In genomic region chr12:113244015-113244983, GRCh38 we compare ENCODE assay signal across 8 cellular contexts. TPM values are rescaled to one million over a fixed set of nuclear protein-coding genes. Genes with fewer than 3 reads are reported as not detected.
DNase-seq lines count a peak whose midpoint lies in the region; ATAC-seq and TF ChIP-seq lines count a peak whose summit lies in the region.

No MANE protein-coding gene starts in this region.

- no peak overlapping the region for H3K4me3 Mint-ChIP-seq in activated naive CD8-positive, alpha-beta T cell treated with anti-CD3 and anti-CD28 coated beads, Interleukin-2, amount 10 ng/mL, durations not matched to agents 7 days and 5 days

- H2AFZ ChIP-seq in neuronal stem cell (ENCODE audit: low read length): no peak overlapping the region

- intact Hi-C loops in right cardiac atrium (cut with DNase I): no loop called here

- DNase-seq in NCI-H1092 (lab: John Stamatoyannopoulos, UW) (peak; percentile 72), right cardiac atrium (peak; percentile 67 to 86 (median 83)), omental fat pad (ENCODE audit: low spot score) (no peak), neuronal stem cell (ENCODE audit: low spot score) (no peak)
- DNase-seq in activated naive CD8-positive, alpha-beta T cell treated with anti-CD3 and anti-CD28 coated beads, Interleukin-2, amount 10 ng/mL, durations not matched to agents 7 days and 5 days: no peak

- H2AK5ac ChIP-seq in neuronal stem cell (ENCODE audit: low read depth, low read length): no peak overlapping the region

- no peak overlapping the region for H2BK12ac ChIP-seq in neuronal stem cell (ENCODE audit: low read length)

- H2BK120ac ChIP-seq in neuronal stem cell (ENCODE audit: low read depth, low read length): no peak overlapping the region

- H3K36me3 ChIP-seq in neuronal stem cell (replicated peaks in 1 of 2; ENCODE audit: control insufficient read depth in 2 of 2, insufficient read depth in 2 of 2, low read length in 2 of 2): no peaks in the 10 kb centered on the region

- no peak overlapping the region for H3K18ac ChIP-seq in neuronal stem cell (ENCODE audit: low read length)

- no peak for ATAC-seq in activated naive CD8-positive, alpha-beta T cell treated with anti-CD3 and anti-CD28 coated beads, Interleukin-2, amount 10 ng/mL, durations not matched to agents 7 days and 5 days (ENCODE audit: low read depth)
- ATAC-seq in right cardiac atrium: peak; percentile 35 to 41
- no peak for ATAC-seq in omental fat pad (ENCODE audit: low FRiP score)
- no peak for ATAC-seq in GM18861 (IDR thresholded peaks at IDR 0.05; ENCODE audit: unreplicated experiment)
- no peak for ATAC-seq in HG03571 (IDR thresholded peaks at IDR 0.05; ENCODE audit: unreplicated experiment)

- H3K36me3 Mint-ChIP-seq in activated naive CD8-positive, alpha-beta T cell treated with anti-CD3 and anti-CD28 coated beads, Interleukin-2, amount 10 ng/mL, durations not matched to agents 7 days and 5 days: peaks cover 9% of the 10 kb centered on the region

- no peaks in the 10 kb centered on the region for H3K27me3 ChIP-seq in right cardiac atrium (ENCODE audit: control insufficient read depth, insufficient read depth)
- H3K27me3 ChIP-seq in neuronal stem cell (ENCODE audit: control insufficient read depth in 3 of 3, insufficient read depth in 3 of 3, low read depth in 1 of 3, low read length in 3 of 3): no peaks in the 10 kb centered on the region

- peak overlapping the region; percentile 54 for H3K27ac Mint-ChIP-seq in activated naive CD8-positive, alpha-beta T cell treated with anti-CD3 and anti-CD28 coated beads, Interleukin-2, amount 10 ng/mL, durations not matched to agents 7 days and 5 days

- 50% methylated on average over 22 of the region's 22 CpGs for WGBS in right cardiac atrium
- no CpG with 5 or more reads among the region's 22 CpGs for WGBS in neuronal stem cell (ENCODE audit: extremely low coverage in 2 of 2, insufficient read length in 2 of 2, insufficient replicate concordance in 1 of 2), 2 donors

- H3K4me1 Mint-ChIP-seq in activated naive CD8-positive, alpha-beta T cell treated with anti-CD3 and anti-CD28 coated beads, Interleukin-2, amount 10 ng/mL, durations not matched to agents 7 days and 5 days: peaks cover 8% of the 10 kb centered on the region

- H3K27me3 Mint-ChIP-seq in activated naive CD8-positive, alpha-beta T cell treated with anti-CD3 and anti-CD28 coated beads, Interleukin-2, amount 10 ng/mL, durations not matched to agents 7 days and 5 days: no peaks in the 10 kb centered on the region

- no peak overlapping the region for H3K23ac ChIP-seq in neuronal stem cell (ENCODE audit: low read depth, low read length, poor library complexity)

- H3K4me3 ChIP-seq in right cardiac atrium (ENCODE audit: low read length): no peak overlapping the region
- H3K4me3 ChIP-seq in skin epidermis: no peak overlapping the region
- H3K4me3 ChIP-seq in neuronal stem cell (ENCODE audit: low read length in 2 of 2): no peak overlapping the region

- H3K9me3 Mint-ChIP-seq in activated naive CD8-positive, alpha-beta T cell treated with anti-CD3 and anti-CD28 coated beads, Interleukin-2, amount 10 ng/mL, durations not matched to agents 7 days and 5 days: no peaks in the 10 kb centered on the region

- POLR2A ChIA-PET in activated naive CD8-positive, alpha-beta T cell treated with anti-CD3 and anti-CD28 coated beads, Interleukin-2, amount 10 ng/mL, durations not matched to agents 7 days and 5 days (lab: Charles Lee): no interaction called here

- H3K4ac ChIP-seq in neuronal stem cell (ENCODE audit: low read length): no peak overlapping the region

- no peak overlapping the region for H3K14ac ChIP-seq in neuronal stem cell (ENCODE audit: low read length)

- H2BK5ac ChIP-seq in neuronal stem cell (ENCODE audit: low read length): no peak overlapping the region

- H3K9me3 ChIP-seq in right cardiac atrium (ENCODE audit: control insufficient read depth, low read length): no peaks in the 10 kb centered on the region
- H3K9me3 ChIP-seq in neuronal stem cell (replicated peaks in 1 of 2; ENCODE audit: control insufficient read depth in 2 of 2, insufficient read depth in 1 of 2, low read depth in 1 of 2, low read length in 2 of 2): no peaks in the 10 kb centered on the region

- H3K4me1 ChIP-seq in right cardiac atrium (ENCODE audit: control insufficient read depth, insufficient read depth, low read length) (peaks cover 33% of the 10 kb centered on the region), neuronal stem cell (ENCODE audit: control insufficient read depth in 2 of 2, insufficient read depth in 1 of 2, low read depth in 1 of 2, low read length in 2 of 2) (peaks cover 14 to 16% of the 10 kb centered on the region in 2 donors)

- H3K79me1 ChIP-seq in neuronal stem cell (ENCODE audit: low read depth, low read length): no peaks in the 10 kb centered on the region

- no peak overlapping the region for H4K8ac ChIP-seq in neuronal stem cell (ENCODE audit: low read depth, low read length)

- no peak overlapping the region for H3K9ac ChIP-seq in neuronal stem cell (ENCODE audit: low read depth, low read length, poor library complexity)

- no peak overlapping the region for H4K91ac ChIP-seq in neuronal stem cell (ENCODE audit: low read depth, low read length, poor library complexity)

- H2BK15ac ChIP-seq in neuronal stem cell (ENCODE audit: low read length): no peak overlapping the region

- no peak for TF ChIP-seq CTCF in omental fat pad (IDR thresholded peaks at IDR 0.05)

- H3K27ac ChIP-seq in right cardiac atrium (ENCODE audit: low read length) (peak overlapping the region; percentile 69), skin epidermis (peak overlapping the region in 18 of 21 experiments; percentile 35 to 91 (median 68)), neuronal stem cell (replicated peaks; ENCODE audit: low read length) (no peak overlapping the region)

- H3K4me2 ChIP-seq in neuronal stem cell (ENCODE audit: insufficient read depth, low read length, poor library complexity, severe bottlenecking): no peak overlapping the region

RNA-seq across cellular contexts. Expression of gene TPCN1, which starts 23.0 kb away (rescaled TPM):
- 10 to 100 TPM; 29.9 to 32.0 TPM for total RNA-seq in activated naive CD8-positive, alpha-beta T cell treated with anti-CD3 and anti-CD28 coated beads, Interleukin-2, amount 10 ng/mL, durations not matched to agents 7 days and 5 days
- total RNA-seq in right cardiac atrium (10 to 100 TPM; 73.8 to 96.1 (median 76.6) TPM), omental fat pad (10 to 100 TPM; 29.4 to 52.0 (median 33.5) TPM)
- polyA plus RNA-seq in right cardiac atrium: 43.1 TPM
- 11.5 TPM for polyA plus RNA-seq in neuronal stem cell (2013, experiment 1 of 2)
- polyA plus RNA-seq in neuronal stem cell (2013, experiment 2 of 2): 10.7 TPM

RNA-seq across cellular contexts. Expression of gene RITA1, which starts 58.8 kb away (rescaled TPM):
- 10 to 100 TPM; 18.5 to 21.5 TPM for total RNA-seq in activated naive CD8-positive, alpha-beta T cell treated with anti-CD3 and anti-CD28 coated beads, Interleukin-2, amount 10 ng/mL, durations not matched to agents 7 days and 5 days
- total RNA-seq in right cardiac atrium (10 to 100 TPM; 10.1 to 15.5 (median 14.2) TPM), omental fat pad (10 to 100 TPM in 3 of 4 donors, 1 to 10 TPM in 1; 7.9 to 14.3 (median 11.5) TPM)
- 11.6 TPM for polyA plus RNA-seq in right cardiac atrium
- polyA plus RNA-seq in neuronal stem cell (2013, experiment 1 of 2): 14.5 TPM
- 14.3 TPM for polyA plus RNA-seq in neuronal stem cell (2013, experiment 2 of 2)

RNA-seq across cellular contexts. Expression of gene DDX54, which starts 59.0 kb away (rescaled TPM):
- total RNA-seq in activated naive CD8-positive, alpha-beta T cell treated with anti-CD3 and anti-CD28 coated beads, Interleukin-2, amount 10 ng/mL, durations not matched to agents 7 days and 5 days: 10 to 100 TPM; 70.1 to 74.2 TPM
- total RNA-seq in right cardiac atrium: 10 to 100 TPM; 27.5 to 36.1 (median 31.3) TPM
- 17.2 TPM for polyA plus RNA-seq in right cardiac atrium
- 10 to 100 TPM; 42.4 to 67.0 (median 51.8) TPM for total RNA-seq in omental fat pad
- polyA plus RNA-seq in neuronal stem cell (2013, experiment 1 of 2): 60.8 TPM
- polyA plus RNA-seq in neuronal stem cell (2013, experiment 2 of 2): 59.6 TPM

Comparison
In these comparisons a context has a peak if more than half of its experiments do, and no peak if none do; other contexts are left out.
1. DNase-seq: peak in NCI-H1092 (single experiment) and right cardiac atrium (3 of 3); none in activated naive CD8-positive, alpha-beta T cell treated with anti-CD3 and anti-CD28 coated beads, Interleukin-2, amount 10 ng/mL, durations not matched to agents 7 days and 5 days (single experiment), omental fat pad (single experiment) and neuronal stem cell (single experiment).
2. ATAC-seq: peak in right cardiac atrium (2 of 2); none in activated naive CD8-positive, alpha-beta T cell treated with anti-CD3 and anti-CD28 coated beads, Interleukin-2, amount 10 ng/mL, durations not matched to agents 7 days and 5 days (single experiment), omental fat pad (single experiment), GM18861 (single experiment) and HG03571 (single experiment).